In genomic region chrX:109890910-109891502, GRCh38 we compare ENCODE assay signal across 8 cellular contexts.
DNase-seq lines count a peak whose midpoint lies in the region; ATAC-seq and TF ChIP-seq lines count a peak whose summit lies in the region.

No MANE protein-coding gene starts in this region.

- no peaks in the 10 kb centered on the region for H3K4me1 Mint-ChIP-seq in natural killer cell

- no peak overlapping the region for H3K4me3 Mint-ChIP-seq in natural killer cell

- no peaks in the 10 kb centered on the region for H3K36me3 Mint-ChIP-seq in natural killer cell

- H3K27ac ChIP-seq in substantia nigra (ENCODE audit: low read depth, low read length, poor library complexity, severe bottlenecking), result no peak overlapping the region

- no peak for TF ChIP-seq POLR2A in erythroblast (IDR thresholded peaks at IDR 0.05; ENCODE audit: low read length)

- DNase-seq in 8988T, result peak; percentile 28
- DNase-seq in NCI-H774 (lab: John Stamatoyannopoulos, UW), result peak; percentile 40
- DNase-seq in activated CD8-positive, alpha-beta memory T cell treated with anti-CD3 and anti-CD28 coated beads for 4 hours (ENCODE audit: low read depth in 2 of 2), result peak; percentile 2 to 6
- peak; percentile 73 to 83 for DNase-seq in erythroblast (lab: John Stamatoyannopoulos, UW)
- peak; percentile 23 for DNase-seq in natural killer cell
- peak in 29 of 49 donors; percentile 0 to 32 (median 11) for DNase-seq in substantia nigra (lab: John Stamatoyannopoulos, UW)

- H3K4me3 ChIP-seq in GM12875 (ENCODE audit: low read depth, low read length), result no peak overlapping the region

- no peaks in the 10 kb centered on the region for H3K9me3 Mint-ChIP-seq in natural killer cell

- intact Hi-C loops in natural killer cell (cut with micrococcal nuclease), result loop anchor here (2.0 kb wide), 1 partner anchor 178 kb away; no protein-coding TSS in a partner anchor

- peak; percentile 89 for TF ChIP-seq CTCF in GM12875 (IDR thresholded peaks at IDR 0.05; ENCODE audit: borderline replicate concordance, insufficient read depth, low read depth, low read length)
- peak; percentile 71 for TF ChIP-seq CTCF in natural killer cell (IDR thresholded peaks at IDR 0.05)

- H3K27ac Mint-ChIP-seq in natural killer cell, result no peak overlapping the region

- ATAC-seq in HG03159 (IDR thresholded peaks at IDR 0.05; ENCODE audit: unreplicated experiment) (peak; percentile 54), natural killer cell (peak; percentile 68 to 86 (median 70))

- peaks cover 5 to 18% of the 10 kb centered on the region in 2 donors for H3K27me3 Mint-ChIP-seq in natural killer cell (ENCODE audit: low read depth in 2 of 2)

Comparison
In these comparisons a context has a peak if more than half of its experiments do, and no peak if none do; other contexts are left out.
1. DNase-seq: peak in every context shown above with its lines; median percentile 78 in erythroblast; 40 in NCI-H774; 28 in 8988T; 23 in natural killer cell; 11 in substantia nigra; 4 in activated CD8-positive, alpha-beta memory T cell treated with anti-CD3 and anti-CD28 coated beads for 4 hours.